ENCODE assay signal across 20 cellular contexts in genomic region chr18:28284132-28284531, GRCh38.
DNase-seq lines count a peak whose midpoint lies in the region; ATAC-seq, FAIRE-seq and TF ChIP-seq lines count a peak whose summit lies in the region.
"Had no signal": no experiment of that assay in that cellular context is flagged by ENCODE, and none has a peak within 500 bp of the region (broad histone marks: within the 10 kb centered on the region; RNA-seq: fewer than 3 reads in every experiment).

No MANE protein-coding gene starts in this region.

- DNase-seq in D721Med (ENCODE audit: insufficient read length, low spot score) (no peak), HT1080 (ENCODE audit: low read depth) (peak; percentile 83), amniotic stem cell (lab: John Stamatoyannopoulos, UW) (peak; percentile 51), fibroblast of villous mesenchyme (ENCODE audit: low read depth) (peak; percentile 15), SJCRH30 (no peak), DMS79 (lab: John Stamatoyannopoulos, UW) (no peak)
- DNase-seq: activated CD4-positive, alpha-beta T cell treated with anti-CD3 and anti-CD28 coated beads for 36 hours; CD4-positive, CD25-positive, alpha-beta regulatory T cell; DMS79 treated with DMSO at 0.1 percent for 48 hours; effector CD4-positive, alpha-beta T cell; esophagus squamous epithelium; Kasumi-1; kidney; NCI-H1417; NCI-H69; testis had no signal

- no peak overlapping the region for H3K27ac ChIP-seq in SJCRH30
- H3K27ac ChIP-seq: esophagus squamous epithelium, right atrium auricular region, testis had no signal

- ATAC-seq in GM21717 (IDR thresholded peaks at IDR 0.05; ENCODE audit: unreplicated experiment) (no peak), GM18498 (IDR thresholded peaks at IDR 0.05; ENCODE audit: unreplicated experiment) (no peak)
- ATAC-seq: activated CD4-positive, alpha-beta T cell treated with anti-CD3 and anti-CD28 coated beads for 36 hours; stimulated activated effector memory CD8-positive, alpha-beta T cell treated with anti-CD3 and anti-CD28 coated beads, Interleukin-12 subunit alpha, Interleukin-12 subunit beta, amount 100 ng/mL, for 72 hours had no signal

- TF ChIP-seq CTCF in D721Med (IDR thresholded peaks at IDR 0.05; ENCODE audit: insufficient read depth, missing control alignments): no peak
- TF ChIP-seq CTCF in fibroblast of villous mesenchyme (IDR thresholded peaks at IDR 0.05; ENCODE audit: insufficient read depth, low read depth, low read length): no peak

- no peaks in the 10 kb centered on the region for H3K4me1 ChIP-seq in SJCRH30
- H3K4me1 ChIP-seq: esophagus squamous epithelium, right atrium auricular region, testis had no signal

- H3K9me3 ChIP-seq in SJCRH30 (replicated peaks): no peaks in the 10 kb centered on the region
- H3K9me3 ChIP-seq: esophagus squamous epithelium, right atrium auricular region, testis had no signal

- peak; percentile 35 for FAIRE-seq in D721Med (lab: Jason Lieb, UNC)

- H3K4me3 ChIP-seq in fibroblast of villous mesenchyme (ENCODE audit: low read depth, low read length) (no peak overlapping the region), SJCRH30 (no peak overlapping the region)
- H3K4me3 ChIP-seq: esophagus squamous epithelium, right atrium auricular region, testis had no signal

- no peaks in the 10 kb centered on the region for H3K36me3 ChIP-seq in SJCRH30
- H3K36me3 ChIP-seq: esophagus squamous epithelium, right atrium auricular region had no signal

- no peaks in the 10 kb centered on the region for H3K27me3 ChIP-seq in SJCRH30
- H3K27me3 ChIP-seq: esophagus squamous epithelium, right atrium auricular region, testis had no signal

Comparison
In these comparisons a context has a peak if more than half of its experiments do, and no peak if none do; other contexts are left out.
1. DNase-seq: peak in HT1080 (single experiment), amniotic stem cell (single experiment) and fibroblast of villous mesenchyme (single experiment); none in D721Med (single experiment), SJCRH30 (0 of 2) and DMS79 (single experiment).